Comparison of ENCODE assay signal across 16 cellular contexts in genomic region chr3:46613313-46614005, GRCh38. TPM values are rescaled to one million over a fixed set of nuclear protein-coding genes. Genes with fewer than 3 reads are reported as not detected.
DNase-seq lines count a peak whose midpoint lies in the region; ATAC-seq and TF ChIP-seq lines count a peak whose summit lies in the region.
"Had no signal": no experiment of that assay in that cellular context is flagged by ENCODE, and none has a peak within 500 bp of the region (broad histone marks: within the 10 kb centered on the region; RNA-seq: fewer than 3 reads in every experiment).

No MANE protein-coding gene starts in this region.

- H3K4me3 ChIP-seq in endodermal cell (ENCODE audit: low read length), result no peak overlapping the region
- H3K4me3 ChIP-seq: BLaER1 had no signal

- no peaks in the 10 kb centered on the region for H3K36me3 Mint-ChIP-seq in endodermal cell (ENCODE audit: low read depth)
- no peaks in the 10 kb centered on the region for H3K36me3 Mint-ChIP-seq in nephron progenitor cell (ENCODE audit: low read depth)
- H3K36me3 Mint-ChIP-seq: CD8-positive, alpha-beta memory T cell had no signal

- H3K9me3 ChIP-seq in endodermal cell (ENCODE audit: control insufficient read depth, low read length), result no peaks in the 10 kb centered on the region
- H3K9me3 ChIP-seq: BLaER1, Caco-2 had no signal

- H3K36me3 ChIP-seq in endodermal cell (ENCODE audit: control insufficient read depth, insufficient read depth, low read length), result no peaks in the 10 kb centered on the region
- H3K36me3 ChIP-seq: BLaER1 had no signal

- H3K4me1 Mint-ChIP-seq in endodermal cell (peaks cover 21% of the 10 kb centered on the region), nephron progenitor cell (peaks cover 48% of the 10 kb centered on the region)
- H3K4me1 Mint-ChIP-seq: CD8-positive, alpha-beta memory T cell had no signal

- no peak overlapping the region for H3K4me3 Mint-ChIP-seq in endodermal cell
- no peak overlapping the region for H3K4me3 Mint-ChIP-seq in nephron progenitor cell
- H3K4me3 Mint-ChIP-seq: CD8-positive, alpha-beta memory T cell had no signal

- ATAC-seq in HG03442 (IDR thresholded peaks at IDR 0.05; ENCODE audit: unreplicated experiment), result no peak
- ATAC-seq: HCT116 had no signal

- DNase-seq in activated CD8-positive, alpha-beta memory T cell treated with anti-CD3 and anti-CD28 coated beads for 24 hours, result peak; percentile 43
- no peak for DNase-seq in activated CD8-positive, alpha-beta memory T cell treated with anti-CD3 and anti-CD28 coated beads, Interleukin-2, amount 50 U/mL, for 48 hours
- DNase-seq in endodermal cell (peak; percentile 38), nephron progenitor cell (no peak), globus pallidus (ENCODE audit: low spot score) (no peak)
- no peak for DNase-seq in central memory CD4-positive, alpha-beta T cell
- DNase-seq: AML-193; Caco-2; CD8-positive, alpha-beta memory T cell; DND-41; GDM1 had no signal

- no peaks in the 10 kb centered on the region for H3K4me1 ChIP-seq in endodermal cell (ENCODE audit: control insufficient read depth, insufficient read depth, low read length)
- H3K4me1 ChIP-seq: BLaER1, Caco-2 had no signal

- no peak overlapping the region for H3K9ac ChIP-seq in endodermal cell (ENCODE audit: extremely low read depth, low read length, poor library complexity, severe bottlenecking)
- H3K9ac ChIP-seq: BLaER1 had no signal

- 85 to 96% methylated on average over 6 to 9 of the region's 10 CpGs for WGBS in endodermal cell (ENCODE audit: insufficient coverage in 1 of 2, insufficient read length in 1 of 2), 2 experiments

- no peak overlapping the region for H3K27ac ChIP-seq in endodermal cell (ENCODE audit: low read depth, low read length)
- H3K27ac ChIP-seq: 22Rv1, BLaER1 had no signal

- H3K27ac Mint-ChIP-seq in endodermal cell (peak overlapping the region; percentile 27), nephron progenitor cell (peak overlapping the region; percentile 77)

- TF ChIP-seq CTCF in endodermal cell (conservative IDR thresholded peaks at IDR 0.05) (no peak), nephron progenitor cell (IDR thresholded peaks at IDR 0.05) (no peak)

- H3K27me3 Mint-ChIP-seq in endodermal cell (ENCODE audit: insufficient read depth) (peaks cover 2% of the 10 kb centered on the region), nephron progenitor cell (ENCODE audit: low read depth, poor library complexity) (peaks cover 15% of the 10 kb centered on the region)

- H3K9me3 Mint-ChIP-seq in endodermal cell (no peaks in the 10 kb centered on the region), nephron progenitor cell (no peaks in the 10 kb centered on the region)
- H3K9me3 Mint-ChIP-seq: CD8-positive, alpha-beta memory T cell had no signal

- no peaks in the 10 kb centered on the region for H3K27me3 ChIP-seq in endodermal cell (ENCODE audit: control insufficient read depth, insufficient read depth, low read length, poor library complexity, severe bottlenecking)
- H3K27me3 ChIP-seq: BLaER1 had no signal

RNA-seq across cellular contexts. Expression of gene FAM240A, which starts 1.1 kb away (rescaled TPM):
- not detected for total RNA-seq in endodermal cell
- polyA plus RNA-seq in endodermal cell (2013, experiment 1 of 2), result not detected
- polyA plus RNA-seq in endodermal cell (2013, experiment 2 of 2), result not detected
- total RNA-seq: Caco-2; CD8-positive, alpha-beta memory T cell; H4 had no signal
- polyA plus RNA-seq: CD8-positive, alpha-beta memory T cell had no signal

RNA-seq across cellular contexts. Expression of gene LRRC2, which starts 47.4 kb away (rescaled TPM):
- 10 to 100 TPM in 1 of 2 donors, 1 to 10 TPM in 1; 8.9 to 10.2 TPM for total RNA-seq in endodermal cell
- polyA plus RNA-seq in endodermal cell (2013, experiment 1 of 2), result 1.1 TPM
- 0.70 TPM for polyA plus RNA-seq in endodermal cell (2013, experiment 2 of 2)
- polyA plus RNA-seq: CD8-positive, alpha-beta memory T cell had no signal

Comparison
In these comparisons a context has a peak if more than half of its experiments do, and no peak if none do; other contexts are left out.
1. DNase-seq: peak in activated CD8-positive, alpha-beta memory T cell treated with anti-CD3 and anti-CD28 coated beads for 24 hours (single experiment) and endodermal cell (single experiment); none in activated CD8-positive, alpha-beta memory T cell treated with anti-CD3 and anti-CD28 coated beads, Interleukin-2, amount 50 U/mL, for 48 hours (single experiment), nephron progenitor cell (single experiment), central memory CD4-positive, alpha-beta T cell (single experiment) and globus pallidus (single experiment).